Comparison of ENCODE assay signal across 11 cellular contexts in genomic region chr1:209590405-209590804, GRCh38. TPM values are rescaled to one million over a fixed set of nuclear protein-coding genes. Genes with fewer than 3 reads are reported as not detected.
DNase-seq lines count a peak whose midpoint lies in the region; ATAC-seq and TF ChIP-seq lines count a peak whose summit lies in the region.
"Had no signal": no experiment of that assay in that cellular context is flagged by ENCODE, and none has a peak within 500 bp of the region (broad histone marks: within the 10 kb centered on the region; RNA-seq: fewer than 3 reads in every experiment).

No MANE protein-coding gene starts in this region.

- H3K4me3 ChIP-seq in choroid plexus epithelial cell (ENCODE audit: low read depth, low read length): no peak overlapping the region

- peak; percentile 42 for ATAC-seq in Right ventricle myocardium inferior
- no peak for ATAC-seq in GM19328 (IDR thresholded peaks at IDR 0.05; ENCODE audit: unreplicated experiment)

- intact Hi-C loops in Right ventricle myocardium inferior (cut with DNase I) (loop anchor here (5.0 kb wide), 1 partner anchor 157 kb away; no protein-coding TSS in a partner anchor), cardiac septum (cut with DNase I) (no loop called here)

- TF ChIP-seq CTCF in choroid plexus epithelial cell (conservative IDR thresholded peaks at IDR 0.05; ENCODE audit: low read depth, low read length): peak; percentile 74

- DNase-seq in Right ventricle myocardium inferior (ENCODE audit: missing footprints): no peak
- no peak for DNase-seq in cardiac septum (ENCODE audit: low spot score)
- DNase-seq in choroid plexus epithelial cell (ENCODE audit: low read depth): peak; percentile 62
- DNase-seq in kidney glomerular epithelial cell (lab: John Stamatoyannopoulos, UW): peak; percentile 10
- no peak for DNase-seq in glomerular visceral epithelial cell (ENCODE audit: extremely low spot score)
- no peak for DNase-seq in activated CD8-positive, alpha-beta memory T cell treated with anti-CD3 and anti-CD28 coated beads, Interleukin-2, amount 50 U/mL, for 48 hours
- DNase-seq in HUDEP-2 (lab: John Stamatoyannopoulos, UW; ENCODE audit: unreplicated experiment in 76 of 76): no peak
- DNase-seq: activated CD4-positive, CD25-positive, alpha-beta regulatory T cell; CD4-positive, CD25-positive, alpha-beta regulatory T cell; NCI-H1436 had no signal

RNA-seq across cellular contexts. Expression of gene CAMK1G, which starts 6.9 kb away (rescaled TPM):
- not detected for total RNA-seq in Right ventricle myocardium inferior
- not detected for total RNA-seq in cardiac septum
- total RNA-seq: CD4-positive, CD25-positive, alpha-beta regulatory T cell had no signal

Comparison
In these comparisons a context has a peak if more than half of its experiments do, and no peak if none do; other contexts are left out.
1. DNase-seq: peak in choroid plexus epithelial cell (single experiment) and kidney glomerular epithelial cell (single experiment); none in Right ventricle myocardium inferior (single experiment), cardiac septum (single experiment), glomerular visceral epithelial cell (single experiment), activated CD8-positive, alpha-beta memory T cell treated with anti-CD3 and anti-CD28 coated beads, Interleukin-2, amount 50 U/mL, for 48 hours (single experiment) and HUDEP-2 (0 of 76).